ENCODE assay signal across 10 cellular contexts in genomic region chr12:56196818-56197550, GRCh38. TPM values are rescaled to one million over a fixed set of nuclear protein-coding genes. Genes with fewer than 3 reads are reported as not detected.
DNase-seq lines count a peak whose midpoint lies in the region; ATAC-seq and TF ChIP-seq lines count a peak whose summit lies in the region.
"Not testable (repeated sequence)": the region's sequence is repeated elsewhere in the genome, so short reads cannot be mapped to it uniquely, and the experiment has no call there.
"Had no signal": no experiment of that assay in that cellular context is flagged by ENCODE, and none has a peak within 500 bp of the region (broad histone marks: within the 10 kb centered on the region; RNA-seq: fewer than 3 reads in every experiment).

No MANE protein-coding gene starts in this region.

- intact Hi-C loops in MCF 10A (cut with micrococcal nuclease): loop anchor here (10.0 kb wide), 1 partner anchor 462 kb away; no protein-coding TSS in a partner anchor
- intact Hi-C loops in mucosa of descending colon (cut with DNase I, micrococcal nuclease): not testable (repeated sequence)

- H3K9me3 Mint-ChIP-seq in HFFc6; MCF 10A (ENCODE audit: unreplicated experiment): not testable (repeated sequence)

- ATAC-seq in RWPE2 (ENCODE audit: low read depth) (peak; percentile 85), mucosa of descending colon (peak; percentile 21), upper lobe of left lung (ENCODE audit: low FRiP score in 2 of 2) (peak; percentile 77 to 88)

- not testable (repeated sequence) for H3K9me3 ChIP-seq in RWPE2 (ENCODE audit: severe bottlenecking); mucosa of descending colon; upper lobe of left lung

- POLR2A ChIA-PET in BJ (lab: Charles Lee) (interaction anchor here (0.6 to 1.5 kb wide), 2 partner anchors 24 to 162 kb away, joined by 3 to 25 read pairs; partner anchors contain the start of gene RNF41), MCF 10A (lab: Yijun Ruan, JAX) (interaction anchor here (0.7 to 2.8 kb wide), 6 partner anchors 9 to 119 kb away, joined by 4 to 17 read pairs (median 5); partner anchors contain the start of genes CNPY2 and RNF41)

- peak overlapping the region; percentile 49; the same call in 1 of the 2 replicates for H3K4me3 Mint-ChIP-seq in HFFc6
- not testable (repeated sequence) for H3K4me3 Mint-ChIP-seq in MCF 10A (ENCODE audit: unreplicated experiment)

- peak overlapping the region; percentile 65 for H3K27ac ChIP-seq in RWPE2 (ENCODE audit: poor library complexity, severe bottlenecking)
- H3K27ac ChIP-seq in upper lobe of left lung: not testable (repeated sequence)

- CTCF ChIA-PET in BJ (lab: Yijun Ruan, JAX): interaction anchor here (1.0 to 9.8 kb wide), 7 partner anchors 11 to 77 kb away, joined by 3 to 132 read pairs (median 7); partner anchors contain the start of genes ANKRD52 and RNF41
- CTCF ChIA-PET in MCF 10A (lab: Yijun Ruan, JAX): interaction anchor here (0.6 to 1.9 kb wide), 5 partner anchors 10 to 751 kb away, joined by 3 to 9 read pairs (median 5); no protein-coding TSS in a partner anchor

- H3K4me1 Mint-ChIP-seq in HFFc6 (ENCODE audit: low read depth) (peaks cover 50% of the 10 kb centered on the region), MCF 10A (ENCODE audit: insufficient read depth, unreplicated experiment) (peaks cover 21% of the 10 kb centered on the region)

- H3K36me3 ChIP-seq in BJ (ENCODE audit: control insufficient read depth, insufficient read depth, low read length); RWPE2 (ENCODE audit: low read depth); mucosa of descending colon (ENCODE audit: low read depth); upper lobe of left lung: not testable (repeated sequence)

- not testable (repeated sequence) for H3K36me3 Mint-ChIP-seq in HFFc6 (ENCODE audit: low read depth); MCF 10A (ENCODE audit: insufficient read depth, unreplicated experiment)

- not testable (repeated sequence) for H3K27me3 Mint-ChIP-seq in HFFc6 (ENCODE audit: insufficient read depth); MCF 10A (ENCODE audit: insufficient read depth, unreplicated experiment)

- not testable (repeated sequence) for TF ChIP-seq POLR2A in upper lobe of left lung (IDR thresholded peaks at IDR 0.05)

- H3K4me1 ChIP-seq in RWPE2 (ENCODE audit: insufficient read depth, poor library complexity, severe bottlenecking); mucosa of descending colon (ENCODE audit: low read depth); upper lobe of left lung: not testable (repeated sequence)

- not testable (repeated sequence) for TF ChIP-seq EP300 in upper lobe of left lung (IDR thresholded peaks at IDR 0.05)

- DNase-seq in BJ (ENCODE audit: low read depth): peak; percentile 100
- DNase-seq in HFFc6: peak; percentile 98
- not testable (repeated sequence) for DNase-seq in RWPE2 (ENCODE audit: low spot score); mucosa of descending colon; upper lobe of left lung
- DNase-seq in MCF 10A (ENCODE audit: unreplicated experiment): peak; percentile 52
- peak; percentile 89 for DNase-seq in fibroblast of mammary gland (ENCODE audit: low read depth)
- DNase-seq in hepatic stellate cell (ENCODE audit: low spot score): peak; percentile 82

- not testable (repeated sequence) for TF ChIP-seq CTCF in BJ (IDR thresholded peaks at IDR 0.05; ENCODE audit: insufficient read depth, low read depth, low read length); HFFc6 (IDR thresholded peaks at IDR 0.05); RWPE2 (IDR thresholded peaks at IDR 0.05; ENCODE audit: poor library complexity, severe bottlenecking); MCF 10A (IDR thresholded peaks at IDR 0.05; ENCODE audit: unreplicated experiment); fibroblast of mammary gland (conservative IDR thresholded peaks at IDR 0.05; ENCODE audit: control insufficient read depth, insufficient read depth, low read depth, low read length); mucosa of descending colon (IDR thresholded peaks at IDR 0.05); upper lobe of left lung (IDR thresholded peaks at IDR 0.05)

- H3K4me3 ChIP-seq in BJ (ENCODE audit: low read depth, low read length); RWPE2 (ENCODE audit: severe bottlenecking); fibroblast of mammary gland (ENCODE audit: control insufficient read depth, low read depth, low read length); mucosa of descending colon; upper lobe of left lung: not testable (repeated sequence)

- BruUV-seq in MCF 10A (replicated peaks; lab: Mats Ljungman, UMichigan): not testable (repeated sequence)

- H3K27ac Mint-ChIP-seq in HFFc6: peak overlapping the region; percentile 94
- H3K27ac Mint-ChIP-seq in MCF 10A (ENCODE audit: low read depth, unreplicated experiment): peak overlapping the region; percentile 46

- WGBS in upper lobe of left lung, 2 donors: 64 to 71% methylated on average over 11 of the region's 11 CpGs

- not testable (repeated sequence) for H3K27me3 ChIP-seq in BJ (ENCODE audit: control insufficient read depth, insufficient read depth, low read length); RWPE2 (ENCODE audit: insufficient read depth, poor library complexity, severe bottlenecking); upper lobe of left lung

RNA-seq across cellular contexts. Expression of gene SMARCC2, which starts 7.7 kb away (rescaled TPM):
- 60.7 and 72.6 TPM in 2 replicates for polyA plus RNA-seq in BJ (2011; rRNA removed)
- 57.8 and 79.5 TPM in 2 replicates for polyA minus RNA-seq in BJ (2011; rRNA and poly(A)+ RNA removed)
- total RNA-seq in HFFc6 (2021; fragmentation: NEBNext Ultra II Directional; extraction: Animal tissue kit (Norgen Biotek cat#: 25700)): 10 to 100 TPM; 72.1 to 99.8 (median 87.1) TPM
- total RNA-seq in MCF 10A (2022): 52.1 and 57.0 TPM in 2 replicates
- total RNA-seq in mucosa of descending colon: 100 to 1,000 TPM in 2 of 3 donors, 10 to 100 TPM in 1; 91.7 to 163 (median 116) TPM
- total RNA-seq in upper lobe of left lung: 100 to 1,000 TPM in 2 of 6 donors, 10 to 100 TPM in 4; 71.4 to 258 (median 93.9) TPM

RNA-seq across cellular contexts. Expression of gene RNF41, which starts 24.7 kb away (rescaled TPM):
- 212 and 338 TPM in 2 replicates for polyA plus RNA-seq in BJ (2011; rRNA removed)
- 374 and 608 TPM in 2 replicates for polyA minus RNA-seq in BJ (2011; rRNA and poly(A)+ RNA removed)
- 100 to 1,000 TPM in 1 of 6 experiments, 10 to 100 TPM in 5; 65.9 to 103 (median 71.2) TPM for total RNA-seq in HFFc6 (2021; fragmentation: NEBNext Ultra II Directional; extraction: Animal tissue kit (Norgen Biotek cat#: 25700))
- total RNA-seq in MCF 10A (2022) (92.1 and 108 TPM in 2 replicates), mucosa of descending colon (10 to 100 TPM; 30.4 to 51.5 (median 32.1) TPM), upper lobe of left lung (10 to 100 TPM; 38.8 to 94.3 (median 62.1) TPM)

RNA-seq across cellular contexts. Expression of gene NABP2, which starts 27.2 kb away (rescaled TPM):
- 47.5 and 52.0 TPM in 2 replicates for polyA plus RNA-seq in BJ (2011; rRNA removed)
- 8.7 and 17.1 TPM in 2 replicates for polyA minus RNA-seq in BJ (2011; rRNA and poly(A)+ RNA removed)
- 10 to 100 TPM; 46.8 to 53.6 (median 49.4) TPM for total RNA-seq in HFFc6 (2021; fragmentation: NEBNext Ultra II Directional; extraction: Animal tissue kit (Norgen Biotek cat#: 25700))
- total RNA-seq in MCF 10A (2022) (53.3 and 56.2 TPM in 2 replicates), mucosa of descending colon (10 to 100 TPM; 22.2 to 37.3 (median 30.2) TPM), upper lobe of left lung (10 to 100 TPM in 4 of 6 donors, 1 to 10 TPM in 2; 4.2 to 23.1 (median 17.6) TPM)

RNA-seq across cellular contexts. Expression of gene SLC39A5, which starts 32.9 kb away (rescaled TPM):
- not detected in 2 replicates for polyA plus RNA-seq in BJ (2011; rRNA removed)
- polyA minus RNA-seq in BJ (2011; rRNA and poly(A)+ RNA removed): not detected in 2 replicates
- under 1 TPM in 1 of 6 experiments, not detected in 5; 0.10 TPM for total RNA-seq in HFFc6 (2021; fragmentation: NEBNext Ultra II Directional; extraction: Animal tissue kit (Norgen Biotek cat#: 25700))
- total RNA-seq in MCF 10A (2022) (not detected in 2 replicates), mucosa of descending colon (100 to 1,000 TPM in 2 of 3 donors, 10 to 100 TPM in 1; 88.4 to 298 (median 129) TPM), upper lobe of left lung (1 to 10 TPM in 2 of 6 donors, under 1 TPM in 1, not detected in 3; 0.37 to 1.2 (median 1.1) TPM)
- total RNA-seq: epithelial cell of proximal tubule, Right ventricle myocardium inferior had no signal

RNA-seq across cellular contexts. Expression of gene MYL6, which starts 38.8 kb away (rescaled TPM):
- polyA plus RNA-seq in BJ (2011; rRNA removed): 5,667 and 6,879 TPM in 2 replicates
- polyA minus RNA-seq in BJ (2011; rRNA and poly(A)+ RNA removed): 985 and 1,932 TPM in 2 replicates
- total RNA-seq in HFFc6 (2021; fragmentation: NEBNext Ultra II Directional; extraction: Animal tissue kit (Norgen Biotek cat#: 25700)): 1,000 to 10,000 TPM; 2,668 to 3,384 (median 3,141) TPM
- total RNA-seq in MCF 10A (2022) (716 and 997 TPM in 2 replicates), mucosa of descending colon (1,000 to 10,000 TPM; 1,884 to 3,185 (median 1,894) TPM), upper lobe of left lung (1,000 to 10,000 TPM in 5 of 6 donors, 100 to 1,000 TPM in 1; 665 to 1,935 (median 1,528) TPM)

Comparison
In these comparisons a context has a peak if more than half of its experiments do, and no peak if none do; other contexts are left out.
1. ATAC-seq: peak in every context shown above with its lines; median percentile 85 in RWPE2; 82 in upper lobe of left lung; 21 in mucosa of descending colon.